ENCODE assay signal across 13 cellular contexts in the genomic region with DNA sequence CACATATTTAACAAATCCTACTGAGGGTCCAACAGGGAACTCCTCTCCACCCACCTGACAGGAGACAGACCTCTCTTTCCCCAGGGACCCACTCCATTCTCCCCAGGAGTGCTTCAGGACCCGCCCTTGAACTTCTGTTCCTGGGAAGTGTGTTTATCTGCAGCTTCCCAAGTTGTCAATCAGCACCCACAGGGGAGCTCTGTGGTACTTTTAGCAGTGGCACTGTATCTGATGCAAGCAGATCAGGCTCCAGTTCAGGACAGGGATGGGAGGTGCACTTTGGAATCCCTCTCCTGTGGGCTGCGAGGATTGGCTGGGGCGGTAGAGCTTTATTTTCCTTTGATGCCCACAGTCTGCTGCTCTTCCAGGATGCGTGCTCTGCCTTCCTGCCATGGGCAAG. TPM values are rescaled to one million over a fixed set of nuclear protein-coding genes. Genes with fewer than 3 reads are reported as not detected.
DNase-seq lines count a peak whose midpoint lies in the region; ATAC-seq and TF ChIP-seq lines count a peak whose summit lies in the region.
"Had no signal": no experiment of that assay in that cellular context is flagged by ENCODE, and none has a peak within 500 bp of the region (broad histone marks: within the 10 kb centered on the region; RNA-seq: fewer than 3 reads in every experiment).

No MANE protein-coding gene starts in this region.

- H3K27me3 ChIP-seq in Peyer's patch (no peaks in the 10 kb centered on the region), upper lobe of left lung (no peaks in the 10 kb centered on the region)

- peaks cover 9% of the 10 kb centered on the region for H3K36me3 Mint-ChIP-seq in activated naive CD4-positive, alpha-beta T cell treated with anti-CD3 and anti-CD28 coated beads, Interleukin-2, amount 50 U/mL, for 24 hours

- H3K36me3 ChIP-seq in Peyer's patch: no peaks in the 10 kb centered on the region
- peaks cover 0 to 7% (median 0%) of the 10 kb centered on the region in 4 donors for H3K36me3 ChIP-seq in upper lobe of left lung
- H3K36me3 ChIP-seq: WERI-Rb-1 had no signal

- peak overlapping the region; percentile 26 for H3K4me3 Mint-ChIP-seq in activated naive CD4-positive, alpha-beta T cell treated with anti-CD3 and anti-CD28 coated beads, Interleukin-2, amount 50 U/mL, for 24 hours

- no peaks in the 10 kb centered on the region for H3K9me3 Mint-ChIP-seq in activated naive CD4-positive, alpha-beta T cell treated with anti-CD3 and anti-CD28 coated beads, Interleukin-2, amount 50 U/mL, for 24 hours

- ATAC-seq in upper lobe of left lung (ENCODE audit: low FRiP score in 2 of 2) (no peak), HG03135 (IDR thresholded peaks at IDR 0.05; ENCODE audit: unreplicated experiment) (no peak)

- H3K27ac Mint-ChIP-seq in activated naive CD4-positive, alpha-beta T cell treated with anti-CD3 and anti-CD28 coated beads, Interleukin-2, amount 50 U/mL, for 24 hours: no peak overlapping the region

- H3K4me1 ChIP-seq in Peyer's patch (peaks cover 0 to 33% (median 4%) of the 10 kb centered on the region in 4 donors), upper lobe of left lung (peaks cover 28 to 37% (median 31%) of the 10 kb centered on the region in 4 donors)

- H3K27ac ChIP-seq in Peyer's patch: peak overlapping the region in 3 of 4 donors; percentile 33 to 77 (median 68)
- peak overlapping the region; percentile 58 for H3K27ac ChIP-seq in epithelial cell of prostate
- peak overlapping the region in 3 of 4 donors; percentile 42 to 77 (median 74) for H3K27ac ChIP-seq in upper lobe of left lung
- H3K27ac ChIP-seq: WERI-Rb-1 had no signal

- TF ChIP-seq EP300 in upper lobe of left lung (IDR thresholded peaks at IDR 0.05): no peak

- peaks cover 69% of the 10 kb centered on the region for H3K4me1 Mint-ChIP-seq in activated naive CD4-positive, alpha-beta T cell treated with anti-CD3 and anti-CD28 coated beads, Interleukin-2, amount 50 U/mL, for 24 hours

- H3K4me3 ChIP-seq in Peyer's patch (no peak overlapping the region), upper lobe of left lung (no peak overlapping the region)

- TF ChIP-seq CTCF in Peyer's patch (IDR thresholded peaks at IDR 0.05) (no peak), upper lobe of left lung (IDR thresholded peaks at IDR 0.05) (no peak)

- TF ChIP-seq POLR2A in Peyer's patch (IDR thresholded peaks at IDR 0.05) (no peak), upper lobe of left lung (IDR thresholded peaks at IDR 0.05) (no peak)

- DNase-seq in activated naive CD4-positive, alpha-beta T cell (lab: John Stamatoyannopoulos, UW): no peak
- DNase-seq in Peyer's patch: no peak
- DNase-seq in epithelial cell of prostate (ENCODE audit: low read depth, low spot score): no peak
- DNase-seq in upper lobe of left lung: no peak
- DNase-seq in NCI-H2029 treated with DMSO at 0.1 percent for 48 hours (lab: John Stamatoyannopoulos, UW): no peak
- DNase-seq in SKM-1 (lab: John Stamatoyannopoulos, UW; ENCODE audit: unreplicated experiment): no peak
- DNase-seq: activated effector memory CD4-positive, alpha-beta T cell treated with anti-CD3 and anti-CD28 coated beads, Interleukin-2, amount 50 U/mL, for 16 hours; NCI-H1092; NCI-H748 treated with DMSO at 0.1 percent for 48 hours; SHP77; WERI-Rb-1 had no signal

- no peaks in the 10 kb centered on the region for H3K9me3 ChIP-seq in Peyer's patch
- H3K9me3 ChIP-seq in upper lobe of left lung: no peaks in the 10 kb centered on the region

- no peaks in the 10 kb centered on the region for H3K27me3 Mint-ChIP-seq in activated naive CD4-positive, alpha-beta T cell treated with anti-CD3 and anti-CD28 coated beads, Interleukin-2, amount 50 U/mL, for 24 hours

- 90 to 96% methylated on average over 3 to 4 of the region's 4 CpGs for WGBS in upper lobe of left lung, 2 donors

RNA-seq across cellular contexts. Expression of gene GALNT10, which starts 8.7 kb away (rescaled TPM):
- total RNA-seq in Peyer's patch: 10 to 100 TPM; 35.9 to 59.4 (median 46.8) TPM
- total RNA-seq in upper lobe of left lung: 100 to 1,000 TPM in 1 of 6 donors, 10 to 100 TPM in 5; 38.6 to 118 (median 66.4) TPM
